8 cellular contexts compared by ENCODE assay signal in the genomic region with DNA sequence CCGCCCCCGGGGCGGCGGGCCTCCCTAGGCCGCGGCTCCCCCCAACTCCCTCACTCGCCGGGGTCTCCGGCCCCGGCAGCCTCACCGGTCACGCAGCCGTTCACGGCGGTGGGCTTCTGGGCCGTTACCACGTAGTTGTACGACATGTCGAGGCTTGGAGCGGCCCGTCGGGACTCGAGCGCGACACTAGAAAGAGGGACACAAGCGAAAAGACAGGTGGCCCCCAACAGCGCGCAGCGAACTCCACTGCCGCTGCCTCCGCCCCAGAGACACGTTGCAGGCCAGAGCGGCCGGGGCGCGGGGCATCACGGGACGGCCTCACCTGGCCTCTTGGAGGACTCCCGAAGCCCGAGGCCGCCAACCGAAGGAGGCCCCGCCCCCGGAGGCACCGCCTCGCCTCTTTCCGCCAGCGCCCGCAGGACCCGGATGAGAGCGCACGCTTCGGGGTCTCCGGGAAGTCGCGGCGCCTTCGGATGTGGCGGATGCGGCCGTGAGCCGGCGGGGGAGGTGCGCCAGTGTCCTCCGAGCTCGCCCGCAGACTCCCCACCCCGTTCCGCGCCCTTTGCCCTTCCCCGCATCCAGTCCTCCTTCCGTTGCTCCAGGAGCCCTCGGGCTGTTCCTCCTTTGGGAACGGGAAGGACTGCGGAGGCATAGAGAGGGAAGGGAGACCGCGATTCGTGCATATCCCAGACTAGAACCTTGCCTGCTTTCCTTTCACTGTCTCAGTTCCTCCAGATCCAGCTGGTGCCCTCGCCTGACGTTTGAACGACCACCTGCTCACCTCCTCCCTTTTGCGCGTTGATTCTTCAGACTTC. TPM values are rescaled to one million over a fixed set of nuclear protein-coding genes. Genes with fewer than 3 reads are reported as not detected.
DNase-seq lines count a peak whose midpoint lies in the region; ATAC-seq and TF ChIP-seq lines count a peak whose summit lies in the region.

A gene (minus strand): TSS at position 283 of the 815 bp plus-strand sequence. CDS start 137 bp downstream, at position 146.
A gene with protein sequence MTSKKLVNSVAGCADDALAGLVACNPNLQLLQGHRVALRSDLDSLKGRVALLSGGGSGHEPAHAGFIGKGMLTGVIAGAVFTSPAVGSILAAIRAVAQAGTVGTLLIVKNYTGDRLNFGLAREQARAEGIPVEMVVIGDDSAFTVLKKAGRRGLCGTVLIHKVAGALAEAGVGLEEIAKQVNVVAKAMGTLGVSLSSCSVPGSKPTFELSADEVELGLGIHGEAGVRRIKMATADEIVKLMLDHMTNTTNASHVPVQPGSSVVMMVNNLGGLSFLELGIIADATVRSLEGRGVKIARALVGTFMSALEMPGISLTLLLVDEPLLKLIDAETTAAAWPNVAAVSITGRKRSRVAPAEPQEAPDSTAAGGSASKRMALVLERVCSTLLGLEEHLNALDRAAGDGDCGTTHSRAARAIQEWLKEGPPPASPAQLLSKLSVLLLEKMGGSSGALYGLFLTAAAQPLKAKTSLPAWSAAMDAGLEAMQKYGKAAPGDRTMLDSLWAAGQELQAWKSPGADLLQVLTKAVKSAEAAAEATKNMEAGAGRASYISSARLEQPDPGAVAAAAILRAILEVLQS (plus strand): TSS at position 406 of the 815 bp plus-strand sequence. CDS start 1,501 bp downstream, outside the sequence.

- H3K4me1 ChIP-seq in SJSA1 (replicated peaks) (peaks cover 25% of the 10 kb centered on the region), foreskin keratinocyte (peaks cover 5% of the 10 kb centered on the region), neural progenitor cell (peaks cover 11% of the 10 kb centered on the region), stomach smooth muscle (ENCODE audit: control insufficient read depth, insufficient read depth, low read length) (peaks cover 37% of the 10 kb centered on the region)

- TF ChIP-seq CTCF in foreskin keratinocyte (conservative IDR thresholded peaks at IDR 0.05): no peak
- no peak for TF ChIP-seq CTCF in neural progenitor cell (IDR thresholded peaks at IDR 0.05)

- peak within 1 kb of the TSS; percentile 98 for H3K4me2 ChIP-seq in neural progenitor cell

- H3K36me3 ChIP-seq in SJSA1 (peaks cover 42% of the 10 kb centered on the region), neural progenitor cell (no peaks in the 10 kb centered on the region), stomach smooth muscle (ENCODE audit: control insufficient read depth in 2 of 2, insufficient read depth in 2 of 2, low read length in 2 of 2) (peaks cover 10 to 11% of the 10 kb centered on the region in 2 donors)

- H3K4me3 ChIP-seq in SJSA1 (peak within 1 kb of the TSS; percentile 80), neural progenitor cell (peak within 1 kb of the TSS; percentile 93), stomach smooth muscle (ENCODE audit: low read length in 2 of 2) (peak within 1 kb of the TSS; percentile 76 to 96)

- DNase-seq in GDM1 (lab: John Stamatoyannopoulos, UW) (peak; percentile 95), HEK293T (ENCODE audit: extremely low spot score) (peak; percentile 97), MV-4-11 (lab: John Stamatoyannopoulos, UW) (peak; percentile 83), SJSA1 (ENCODE audit: low read depth in 1 of 2, low spot score in 2 of 2) (peak; percentile 97 to 98), foreskin keratinocyte (peak; percentile 71 to 85), neural progenitor cell (ENCODE audit: low spot score) (peak; percentile 98)
- peak; percentile 83 to 96 (median 90) for DNase-seq in activated naive CD4-positive, alpha-beta T cell (lab: John Stamatoyannopoulos, UW)

- H3K9ac ChIP-seq in neural progenitor cell: peak within 1 kb of the TSS; percentile 98
- H3K9ac ChIP-seq in stomach smooth muscle (ENCODE audit: low read length in 2 of 2): peak within 1 kb of the TSS; percentile 92 to 96

- H3K4me1 Mint-ChIP-seq in neural progenitor cell: peaks cover 39% of the 10 kb centered on the region

- H3K4me3 Mint-ChIP-seq in neural progenitor cell: peak within 1 kb of the TSS; percentile 97

- POLR2A ChIA-PET in HEK293T (lab: Yijun Ruan, JAX): interaction anchor here (1.0 to 7.2 kb wide), 8 partner anchors 13 to 420 kb away, joined by 6 to 103 read pairs (median 9); a partner anchor contains a TSS

- H3K27ac ChIP-seq in SJSA1: peak within 1 kb of the TSS; percentile 68
- H3K27ac ChIP-seq in foreskin keratinocyte: peak within 1 kb of the TSS; percentile 67
- peak within 1 kb of the TSS; percentile 76 for H3K27ac ChIP-seq in neural progenitor cell
- peak within 1 kb of the TSS; percentile 92 for H3K27ac ChIP-seq in stomach smooth muscle (ENCODE audit: low read length)

- peaks cover 4% of the 10 kb centered on the region for H3K27me3 Mint-ChIP-seq in neural progenitor cell (ENCODE audit: insufficient read depth, low read depth)

- H3K27me3 ChIP-seq in SJSA1 (replicated peaks) (no peaks in the 10 kb centered on the region), foreskin keratinocyte (no peaks in the 10 kb centered on the region), neural progenitor cell (no peaks in the 10 kb centered on the region), stomach smooth muscle (ENCODE audit: control insufficient read depth in 1 of 2, insufficient read depth in 2 of 2, low read length in 2 of 2) (no peaks in the 10 kb centered on the region)

- no peaks in the 10 kb centered on the region for H3K9me3 Mint-ChIP-seq in neural progenitor cell

- peaks cover 25% of the 10 kb centered on the region for H3F3A ChIP-seq in neural progenitor cell (ENCODE audit: low read depth)

- H3K27ac Mint-ChIP-seq in neural progenitor cell: peak within 1 kb of the TSS; percentile 96

- H4K20me1 ChIP-seq in neural progenitor cell (ENCODE audit: low read depth): peaks cover 33% of the 10 kb centered on the region

- H3K36me3 Mint-ChIP-seq in neural progenitor cell: peaks cover 13% of the 10 kb centered on the region

- H3K79me2 ChIP-seq in neural progenitor cell (ENCODE audit: low read depth): peaks cover 59% of the 10 kb centered on the region

- no peaks in the 10 kb centered on the region for H3K9me3 ChIP-seq in SJSA1 (replicated peaks)
- H3K9me3 ChIP-seq in neural progenitor cell (ENCODE audit: low read depth): no peaks in the 10 kb centered on the region
- H3K9me3 ChIP-seq in stomach smooth muscle (ENCODE audit: control insufficient read depth in 2 of 2, low read length in 2 of 2): no peaks in the 10 kb centered on the region

- H2AFZ ChIP-seq in neural progenitor cell (replicated peaks): peak within 1 kb of the TSS; percentile 90

- ATAC-seq in foreskin keratinocyte: peak; percentile 88

- CTCF ChIA-PET in HEK293T (lab: Yijun Ruan, JAX): interaction anchor here (0.9 to 2.0 kb wide), 2 partner anchors 29 to 52 kb away, joined by 3 to 27 read pairs; a partner anchor contains a TSS

TF ChIP-seq in HEK293T, 16 proteins besides CTCF, POLR2A, EP300 and RAD21:
- TF ChIP-seq L3MBTL2 (conservative IDR thresholded peaks at IDR 0.05) (peak; percentile 60; the same call in 1 of the 2 replicates), SUZ12 (IDR thresholded peaks at IDR 0.05) (no peak)

RNA-seq across cellular contexts. Expression of the first gene that starts in this region (rescaled TPM):
- total RNA-seq in SJSA1 (2014; rRNA removed; shearing (Covaris generic)): 188 and 303 TPM in 2 replicates
- total RNA-seq in foreskin keratinocyte (188 and 189 TPM in 2 replicates), neural progenitor cell (ENCODE audit: low replicate concordance) (275 and 314 TPM in 2 replicates)
- polyA plus RNA-seq in foreskin keratinocyte: 144 and 146 TPM in 2 replicates

RNA-seq across cellular contexts. Expression of the second gene that starts in this region (rescaled TPM):
- total RNA-seq in SJSA1 (2014; rRNA removed; shearing (Covaris generic)): 15.8 and 28.5 TPM in 2 replicates
- total RNA-seq in foreskin keratinocyte (26.2 and 26.6 TPM in 2 replicates), neural progenitor cell (ENCODE audit: low replicate concordance) (27.3 and 79.3 TPM in 2 replicates)
- 31.4 and 32.4 TPM in 2 replicates for polyA plus RNA-seq in foreskin keratinocyte

Comparison
In these comparisons a context has a peak if more than half of its experiments do, and no peak if none do; other contexts are left out.
1. Peak in every context shown above with its lines: DNase-seq, ATAC-seq, H3K4me3 ChIP-seq and H3K27ac ChIP-seq.